In genomic region chr10:63083904-63084689, GRCh38 we compare ENCODE assay signal across 8 cellular contexts. TPM values are rescaled to one million over a fixed set of nuclear protein-coding genes. Genes with fewer than 3 reads are reported as not detected.
DNase-seq lines count a peak whose midpoint lies in the region; ATAC-seq, FAIRE-seq and TF ChIP-seq lines count a peak whose summit lies in the region.

No MANE protein-coding gene starts in this region.

- no peaks in the 10 kb centered on the region for H3K79me2 ChIP-seq in endothelial cell of umbilical vein (ENCODE audit: control insufficient read depth, insufficient read depth, low read length)

- H3K9ac ChIP-seq in endothelial cell of umbilical vein (replicated peaks; ENCODE audit: extremely low read depth, insufficient read depth, low read length), result no peak overlapping the region

- no peaks in the 10 kb centered on the region for H3K9me1 ChIP-seq in endothelial cell of umbilical vein (replicated peaks; ENCODE audit: control insufficient read depth, extremely low read depth, insufficient read depth, low read length)

- no peaks in the 10 kb centered on the region for H3K36me3 ChIP-seq in endothelial cell of umbilical vein (ENCODE audit: control insufficient read depth in 2 of 2, extremely low read depth in 1 of 2, insufficient read depth in 2 of 2, low read length in 2 of 2)
- no peaks in the 10 kb centered on the region for H3K36me3 ChIP-seq in mesodermal cell (ENCODE audit: control insufficient read depth, insufficient read depth, low read length)

- H3K27me3 Mint-ChIP-seq in stimulated activated naive B cell treated with anti-CD40 and anti-IgM and Interleukin-4, amounts not matched to agents 10 μg/mL and 1 μg/mL and 100 μg/mL, for 72 hours, result peaks cover 7 to 13% of the 10 kb centered on the region in 2 donors

- H3K4me1 ChIP-seq in endothelial cell of umbilical vein (ENCODE audit: control insufficient read depth, extremely low read depth, insufficient read depth, low read length) (no peaks in the 10 kb centered on the region), mesodermal cell (ENCODE audit: control insufficient read depth, insufficient read depth, low read length, poor library complexity, severe bottlenecking) (no peaks in the 10 kb centered on the region)

- intact Hi-C loops in endothelial cell of umbilical vein (cut with micrococcal nuclease), result loop anchor here (1.0 to 5.0 kb wide), 5 partner anchors 473 to 647 kb away; no protein-coding TSS in a partner anchor

- no peaks in the 10 kb centered on the region for H3K9me3 ChIP-seq in endothelial cell of umbilical vein (replicated peaks; ENCODE audit: control insufficient read depth, insufficient read depth, low read length)
- H3K9me3 ChIP-seq in mesodermal cell (ENCODE audit: control insufficient read depth, low read length), result no peaks in the 10 kb centered on the region

- no peaks in the 10 kb centered on the region for H3K27me3 ChIP-seq in endothelial cell of umbilical vein (ENCODE audit: control insufficient read depth in 2 of 2, insufficient read depth in 2 of 2, low read length in 2 of 2)

- H4K20me1 ChIP-seq in endothelial cell of umbilical vein (replicated peaks; ENCODE audit: control insufficient read depth, extremely low read depth, insufficient read depth, low read length), result no peaks in the 10 kb centered on the region

- TF ChIP-seq CTCF in AG09319 (IDR thresholded peaks at IDR 0.05; ENCODE audit: low read depth, low read length) (peak; percentile 58), endothelial cell of umbilical vein (IDR thresholded peaks at IDR 0.05; ENCODE audit: extremely low read depth in 1 of 2, insufficient read depth in 1 of 2, low read depth in 1 of 2, low read length in 2 of 2) (peak; percentile 31 to 46)

- H3K4me2 ChIP-seq in endothelial cell of umbilical vein (ENCODE audit: insufficient read depth, low read length), result no peak overlapping the region

- dilution Hi-C loops in endothelial cell of umbilical vein (cut with MboI; ENCODE audit: extremely low pct_ligation_motif_present, low sequenced_read_pairs), result no loop called here

- H3K36me3 Mint-ChIP-seq in stimulated activated naive B cell treated with anti-CD40 and anti-IgM and Interleukin-4, amounts not matched to agents 10 μg/mL and 1 μg/mL and 100 μg/mL, for 72 hours, result no peaks in the 10 kb centered on the region

- H3K4me3 ChIP-seq in endothelial cell of umbilical vein (replicated peaks in 1 of 3; ENCODE audit: insufficient read depth in 1 of 3, low read depth in 1 of 3, low read length in 3 of 3) (no peak overlapping the region), mesodermal cell (ENCODE audit: extremely low read depth, insufficient read depth, low read length, poor library complexity, severe bottlenecking) (no peak overlapping the region)

- no peaks in the 10 kb centered on the region for H3K9me3 Mint-ChIP-seq in stimulated activated naive B cell treated with anti-CD40 and anti-IgM and Interleukin-4, amounts not matched to agents 10 μg/mL and 1 μg/mL and 100 μg/mL, for 72 hours

- POLR2A ChIA-PET in endothelial cell of umbilical vein (lab: Charles Lee), result no interaction called here

- CTCF ChIA-PET in endothelial cell of umbilical vein (lab: Charles Lee), result interaction anchor here (0.6 to 4.0 kb wide), 36 partner anchors 8 to 929 kb away, joined by 3 to 64 read pairs (median 4); partner anchors contain the start of genes ADO and RTKN2

- ATAC-seq in GM18519 (IDR thresholded peaks at IDR 0.05; ENCODE audit: low FRiP score, unreplicated experiment) (peak; percentile 79), HG03175 (IDR thresholded peaks at IDR 0.05; ENCODE audit: unreplicated experiment) (peak; percentile 79)
- ATAC-seq in stimulated activated naive B cell treated with anti-CD40 and anti-IgM and Interleukin-4, amounts not matched to agents 10 μg/mL and 1 μg/mL and 100 μg/mL, for 72 hours (replicated peaks), result peak; percentile 82 to 91

- no peak for TF ChIP-seq POLR2A in endothelial cell of umbilical vein (IDR thresholded peaks at IDR 0.05; ENCODE audit: low read depth, low read length)

- no peak overlapping the region for H3K4me3 Mint-ChIP-seq in stimulated activated naive B cell treated with anti-CD40 and anti-IgM and Interleukin-4, amounts not matched to agents 10 μg/mL and 1 μg/mL and 100 μg/mL, for 72 hours

- no peak overlapping the region for H3K27ac Mint-ChIP-seq in stimulated activated naive B cell treated with anti-CD40 and anti-IgM and Interleukin-4, amounts not matched to agents 10 μg/mL and 1 μg/mL and 100 μg/mL, for 72 hours

- peaks cover 0 to 5% of the 10 kb centered on the region in 2 donors for H3K4me1 Mint-ChIP-seq in stimulated activated naive B cell treated with anti-CD40 and anti-IgM and Interleukin-4, amounts not matched to agents 10 μg/mL and 1 μg/mL and 100 μg/mL, for 72 hours

- BruUV-seq in endothelial cell of umbilical vein (replicated peaks; lab: Mats Ljungman, UMichigan), result no TSS peak

- peak; percentile 71 for FAIRE-seq in endothelial cell of umbilical vein (lab: Jason Lieb, UNC)

- 24 to 44% methylated on average over 2 to 5 of the region's 7 CpGs for WGBS in mesodermal cell (ENCODE audit: insufficient coverage in 2 of 2), 2 experiments

- no peak overlapping the region for H2AFZ ChIP-seq in endothelial cell of umbilical vein (ENCODE audit: low read depth, low read length)

- peak; percentile 56 for DNase-seq in AG09319 (ENCODE audit: extremely low read depth, low read depth)
- peak; percentile 69 for DNase-seq in NCI-H460 (ENCODE audit: extremely low read depth, low read depth)
- DNase-seq in activated CD4-positive, alpha-beta T cell treated with anti-CD3 and anti-CD28 coated beads for 48 hours, result peak; percentile 54
- peak; percentile 67 for DNase-seq in endothelial cell of umbilical vein (ENCODE audit: low read depth, low spot score)
- DNase-seq in stimulated activated naive B cell treated with anti-CD40 and anti-IgM and Interleukin-4, amounts not matched to agents 10 μg/mL and 1 μg/mL and 100 μg/mL, for 72 hours, result peak; percentile 27

- H3K27ac ChIP-seq in endothelial cell of umbilical vein (ENCODE audit: insufficient read depth, low read depth, low read length) (no peak overlapping the region), mesodermal cell (ENCODE audit: low read depth, low read length, severe bottlenecking) (peak overlapping the region; percentile 45)

TF ChIP-seq in endothelial cell of umbilical vein, 7 proteins besides CTCF, POLR2A, EP300 and RAD21:
- TF ChIP-seq POLR2AphosphoS5 (IDR thresholded peaks at IDR 0.05; ENCODE audit: insufficient read depth, low read depth, low read length) (no peak), JUN (IDR thresholded peaks at IDR 0.05; ENCODE audit: borderline replicate concordance, insufficient read depth, insufficient read length, low read depth) (no peak), EZH2 (IDR thresholded peaks at IDR 0.05; ENCODE audit: borderline replicate concordance, low read depth, low read length, severe bottlenecking) (no peak), GATA2 (IDR thresholded peaks at IDR 0.05; ENCODE audit: insufficient read depth, insufficient read length, low read depth, low read length) (no peak), FOS (IDR thresholded peaks at IDR 0.05; ENCODE audit: borderline replicate concordance, insufficient read depth, low read length) (no peak), MYC (IDR thresholded peaks at IDR 0.05; ENCODE audit: low read depth, low read length) (no peak)
- TF ChIP-seq, protein P1, sequence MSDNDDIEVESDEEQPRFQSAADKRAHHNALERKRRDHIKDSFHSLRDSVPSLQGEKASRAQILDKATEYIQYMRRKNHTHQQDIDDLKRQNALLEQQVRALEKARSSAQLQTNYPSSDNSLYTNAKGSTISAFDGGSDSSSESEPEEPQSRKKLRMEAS (IDR thresholded peaks at IDR 0.05; ENCODE audit: insufficient read depth, insufficient read length), result no peak

RNA-seq across cellular contexts. Expression of gene NRBF2, which starts 49.0 kb away (rescaled TPM):
- total RNA-seq in NCI-H460 (2014; rRNA removed; shearing (Covaris generic)), result 22.1 and 25.7 TPM in 2 replicates
- 10.6 and 13.3 TPM in 2 replicates for polyA plus RNA-seq in NCI-H460 (2014; cell fraction: nucleus; rRNA removed)
- 17.0 and 17.7 TPM in 2 replicates for total RNA-seq in endothelial cell of umbilical vein
- 6.3 and 7.6 TPM in 2 replicates for polyA plus RNA-seq in endothelial cell of umbilical vein
- 11.5 and 12.1 TPM in 2 replicates for polyA plus RNA-seq in endothelial cell of umbilical vein (2011; cell fraction: cytosol; rRNA removed)
- polyA plus RNA-seq in endothelial cell of umbilical vein (2011; cell fraction: nucleus; rRNA removed), result 5.3 and 7.6 TPM in 2 replicates
- polyA plus RNA-seq in endothelial cell of umbilical vein (2012), result 21.9 and 24.1 TPM in 2 replicates
- 7.8 and 8.0 TPM in 2 replicates for polyA minus RNA-seq in endothelial cell of umbilical vein
- 6.1 TPM for polyA minus RNA-seq in endothelial cell of umbilical vein (2011; cell fraction: cytosol; rRNA and poly(A)+ RNA removed)
- polyA minus RNA-seq in endothelial cell of umbilical vein (2011; cell fraction: nucleus; rRNA and poly(A)+ RNA removed), result 4.9 and 6.2 TPM in 2 replicates
- 34.9 TPM for polyA plus RNA-seq in mesodermal cell (2013, experiment 1 of 2)
- polyA plus RNA-seq in mesodermal cell (2013, experiment 2 of 2), result 36.3 TPM
